ENCODE assay signal across 6 cellular contexts in the genomic region with DNA sequence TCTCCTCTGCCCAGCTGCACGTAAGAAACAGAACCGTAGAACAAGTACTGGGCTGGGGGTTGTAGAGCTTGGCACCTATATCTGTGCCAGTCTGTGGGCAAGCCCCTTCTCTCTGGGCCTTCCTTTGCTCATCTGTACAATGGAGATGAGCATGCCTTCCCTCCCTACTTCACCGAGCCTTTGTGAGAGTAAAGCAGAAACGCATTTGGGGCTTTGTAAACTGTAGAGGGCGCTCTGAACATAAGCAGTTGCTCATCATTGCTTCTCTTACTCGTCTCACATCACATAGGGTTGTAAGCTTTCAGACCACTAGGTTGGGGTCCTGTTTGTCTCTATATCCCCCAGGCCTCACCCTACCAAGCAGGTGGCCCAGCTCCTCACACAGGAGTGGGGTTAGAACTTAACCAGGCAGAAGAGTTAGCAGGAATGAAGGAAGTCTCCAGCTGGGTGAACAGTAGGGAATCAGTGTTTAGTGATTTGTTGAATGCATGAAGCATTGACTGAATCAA. TPM values are rescaled to one million over a fixed set of nuclear protein-coding genes. Genes with fewer than 3 reads are reported as not detected.
DNase-seq lines count a peak whose midpoint lies in the region; ATAC-seq and TF ChIP-seq lines count a peak whose summit lies in the region.

No MANE protein-coding gene starts in this region.

- H3K36me3 ChIP-seq in tibial nerve: peaks cover 0 to 14% (median 0%) of the 10 kb centered on the region in 3 donors

- H3K4me1 ChIP-seq in tibial nerve: peaks cover 0 to 42% (median 25%) of the 10 kb centered on the region in 4 donors

- H3K4me3 ChIP-seq in tibial nerve: no peak overlapping the region

- H3K27ac ChIP-seq in tibial nerve: no peak overlapping the region

- peaks cover 0 to 34% of the 10 kb centered on the region in 2 donors for H3K27me3 ChIP-seq in tibial nerve

- peak; percentile 28 to 70 (median 37) for TF ChIP-seq CTCF in tibial nerve (IDR thresholded peaks at IDR 0.05)

- DNase-seq in stimulated activated CD4-positive, alpha-beta T cell treated with anti-CD3 and anti-CD28 coated beads, Interleukin-15, amount 100 ng/mL, for 24 hours: peak; percentile 50
- no peak for DNase-seq in stimulated activated CD4-positive, alpha-beta T cell treated with anti-CD3 and anti-CD28 coated beads, Interleukin-4, amount 100 ng/mL, for 1 hour
- DNase-seq in OCI-M1 (lab: John Stamatoyannopoulos, UW): peak; percentile 79
- peak in 1 of 2 donors; percentile 62 for DNase-seq in tibial nerve (ENCODE audit: low spot score in 2 of 2)
- DNase-seq in activated CD8-positive, alpha-beta memory T cell treated with anti-CD3 and anti-CD28 coated beads for 24 hours: no peak

- peak; percentile 12 for ATAC-seq in esophagus mucosa

- TF ChIP-seq EP300 in tibial nerve (IDR thresholded peaks at IDR 0.05): peak in 1 of 2 donors; percentile 9

- TF ChIP-seq POLR2A in tibial nerve (IDR thresholded peaks at IDR 0.05): no peak

- no peaks in the 10 kb centered on the region for H3K9me3 ChIP-seq in tibial nerve

- 16 to 19% methylated on average over 6 of the region's 6 CpGs for WGBS in tibial nerve, 2 donors

RNA-seq across cellular contexts. Expression of gene SAMD14, which starts 15.1 kb away (rescaled TPM):
- 0.16 TPM for total RNA-seq in esophagus mucosa
- 1 to 10 TPM in 2 of 4 donors, under 1 TPM in 2; 0.63 to 1.5 (median 1.1) TPM for total RNA-seq in tibial nerve

RNA-seq across cellular contexts. Expression of gene PDK2, which starts 19.8 kb away (rescaled TPM):
- 13.6 TPM for total RNA-seq in esophagus mucosa
- 10 to 100 TPM; 37.9 to 77.7 (median 49.8) TPM for total RNA-seq in tibial nerve

RNA-seq across cellular contexts. Expression of gene PPP1R9B, which starts 35.6 kb away (rescaled TPM):
- 26.3 TPM for total RNA-seq in esophagus mucosa
- 10 to 100 TPM; 28.4 to 54.9 (median 36.9) TPM for total RNA-seq in tibial nerve

RNA-seq across cellular contexts. Expression of gene SGCA, which starts 50.9 kb away (rescaled TPM):
- total RNA-seq in esophagus mucosa (0.64 TPM), tibial nerve (1 to 10 TPM; 1.8 to 7.8 (median 4.9) TPM)

RNA-seq across cellular contexts. Expression of gene ITGA3, which starts 59.0 kb away (rescaled TPM):
- total RNA-seq in esophagus mucosa (83.1 TPM), tibial nerve (10 to 100 TPM; 59.2 to 85.7 (median 69.1) TPM)

Comparison
In these comparisons a context has a peak if more than half of its experiments do, and no peak if none do; other contexts are left out.
1. DNase-seq: peak in stimulated activated CD4-positive, alpha-beta T cell treated with anti-CD3 and anti-CD28 coated beads, Interleukin-15, amount 100 ng/mL, for 24 hours (single experiment) and OCI-M1 (single experiment); none in stimulated activated CD4-positive, alpha-beta T cell treated with anti-CD3 and anti-CD28 coated beads, Interleukin-4, amount 100 ng/mL, for 1 hour (single experiment) and activated CD8-positive, alpha-beta memory T cell treated with anti-CD3 and anti-CD28 coated beads for 24 hours (single experiment).